8 cellular contexts compared by ENCODE assay signal in genomic region chr3:170221924-170222646, GRCh38. TPM values are rescaled to one million over a fixed set of nuclear protein-coding genes. Genes with fewer than 3 reads are reported as not detected.
DNase-seq lines count a peak whose midpoint lies in the region; ATAC-seq and TF ChIP-seq lines count a peak whose summit lies in the region.

Gene PRKCI (plus strand): TSS chr3:170222424. CDS start chr3:170222670, 246 bp downstream.

- no peaks in the 10 kb centered on the region for H3K27me3 ChIP-seq in colonic mucosa

- intact Hi-C loops in colonic mucosa (cut with DNase I), result no loop called here

- peak within 1 kb of the TSS; percentile 74 for H3K27ac ChIP-seq in colonic mucosa

- DNase-seq in Ammon's horn (ENCODE audit: low spot score), result peak; percentile 97
- DNase-seq in NCI-H524 (lab: John Stamatoyannopoulos, UW), result peak; percentile 97 to 98
- peak; percentile 94 for DNase-seq in activated CD4-positive, alpha-beta T cell treated with anti-CD3 and anti-CD28 coated beads for 48 hours
- DNase-seq in colonic mucosa, result peak; percentile 97
- DNase-seq in kidney tubule cell (ENCODE audit: low spot score), result peak; percentile 97
- DNase-seq in stimulated activated CD4-positive, alpha-beta T cell treated with anti-CD3 and anti-CD28 coated beads, Interleukin-1b, Interleukin-23, amount 100 ng/mL, for 24 hours (ENCODE audit: low read depth in 4 of 4, low spot score in 1 of 4), result peak; percentile 67 to 85 (median 72)

- no peaks in the 10 kb centered on the region for H3K36me3 ChIP-seq in colonic mucosa

- TF ChIP-seq CTCF in colonic mucosa (IDR thresholded peaks at IDR 0.05), result no peak

- H3K4me1 ChIP-seq in colonic mucosa, result no peaks in the 10 kb centered on the region

- H3K4me3 ChIP-seq in colonic mucosa, result peak within 1 kb of the TSS; percentile 80

- peak within 1 kb of the TSS; percentile 66 to 81 for H3K9ac ChIP-seq in colonic mucosa (ENCODE audit: low read depth in 2 of 2, low read length in 2 of 2)

- H3K9me3 ChIP-seq in colonic mucosa, result no peaks in the 10 kb centered on the region

- peak; percentile 56 for TF ChIP-seq POLR2A in GM19193 (IDR thresholded peaks at IDR 0.05; ENCODE audit: extremely low read depth, insufficient read depth, insufficient read length)

- peak; percentile 94 for ATAC-seq in HG03439 (IDR thresholded peaks at IDR 0.05; ENCODE audit: unreplicated experiment)

RNA-seq across cellular contexts. Expression of gene PRKCI, which starts in this region (rescaled TPM):
- total RNA-seq in colonic mucosa, result 10 to 100 TPM; 34.4 to 48.2 TPM

Comparison
In these comparisons a context has a peak if more than half of its experiments do, and no peak if none do; other contexts are left out.
1. Peak in every context shown above with its lines: DNase-seq, ATAC-seq, H3K4me3 ChIP-seq and H3K27ac ChIP-seq.